8 cellular contexts compared by ENCODE assay signal in genomic region chr6:27161946-27162603, GRCh38.
DNase-seq lines count a peak whose midpoint lies in the region; ATAC-seq, FAIRE-seq and TF ChIP-seq lines count a peak whose summit lies in the region.

No MANE protein-coding gene starts in this region.

- H3K27me3 Mint-ChIP-seq in activated CD4-positive, alpha-beta T cell treated with anti-CD3 and anti-CD28 coated beads, Interleukin-2, amount 10 ng/mL, durations not matched to agents 24 days and 14 days: peaks cover 6% of the 10 kb centered on the region
- H3K27me3 Mint-ChIP-seq in nephron (ENCODE audit: low read depth): peaks cover 9% of the 10 kb centered on the region

- CTCF ChIA-PET in SK-N-SH (lab: Yijun Ruan, JAX) (interaction anchor here (0.5 to 4.3 kb wide), 15 partner anchors 8 to 855 kb away, joined by 3 to 25 read pairs (median 4); no protein-coding TSS in a partner anchor), H1 (lab: Charles Lee; ENCODE audit: partially characterized antibody) (interaction anchor here (0.7 to 3.4 kb wide), 15 partner anchors 11 to 603 kb away, joined by 3 to 11 read pairs (median 3); a partner anchor contains a TSS)

- H3K14ac ChIP-seq in H1 (ENCODE audit: insufficient read length): no peak overlapping the region

- H3K56ac ChIP-seq in H1 (replicated peaks; ENCODE audit: insufficient read length, low read depth, low read length): no peak overlapping the region

- H3K4me1 ChIP-seq in SK-N-SH (ENCODE audit: control insufficient read depth in 1 of 2, insufficient read depth in 2 of 2, low read depth in 1 of 2, low read length in 1 of 2) (no peaks in the 10 kb centered on the region; a peak in 1 of 4 replicates), H1 (replicated peaks in 1 of 4; ENCODE audit: control insufficient read depth in 3 of 4, insufficient read depth in 4 of 4, low read length in 3 of 4) (peaks cover 2 to 11% (median 7%) of the 10 kb centered on the region in 4 experiments; a peak in 5 of 7 replicates)

- no peak overlapping the region for H3K23ac ChIP-seq in H1 (ENCODE audit: insufficient read length)

- H2BK15ac ChIP-seq in H1 (ENCODE audit: low read length): no peak overlapping the region

- H4K5ac ChIP-seq in H1 (ENCODE audit: insufficient read length, low read depth, low read length): no peak overlapping the region

- POLR2A ChIA-PET in SK-N-SH (lab: Yijun Ruan, JAX): no interaction called here
- POLR2A ChIA-PET in H1 (lab: Charles Lee; ENCODE audit: partially characterized antibody): interaction anchor here (1.5 to 5.4 kb wide), 4 partner anchors 15 to 646 kb away, joined by 4 to 26 read pairs (median 6); a partner anchor contains a TSS

- no peaks in the 10 kb centered on the region for H3K27me3 ChIP-seq in SK-N-SH (ENCODE audit: insufficient read depth)
- no peaks in the 10 kb centered on the region for H3K27me3 ChIP-seq in H1 (replicated peaks in 1 of 4; ENCODE audit: control insufficient read depth in 3 of 4, extremely low read depth in 1 of 4, insufficient read depth in 3 of 4, low read length in 3 of 4)

- H4K91ac ChIP-seq in H1 (replicated peaks; ENCODE audit: insufficient read length, low read length): no peak overlapping the region

- H4K20me1 ChIP-seq in SK-N-SH (ENCODE audit: insufficient read depth): no peaks in the 10 kb centered on the region
- H4K20me1 ChIP-seq in H1 (replicated peaks in 1 of 2; ENCODE audit: control insufficient read depth in 1 of 2, insufficient read depth in 2 of 2, low read length in 2 of 2): no peaks in the 10 kb centered on the region

- H3K4me3 ChIP-seq in SK-N-SH (ENCODE audit: low read depth in 2 of 2, low read length in 1 of 2) (no peak overlapping the region; a peak in 1 of 4 replicates), H1 (ENCODE audit: extremely low read depth in 1 of 4, insufficient read depth in 2 of 4, low read depth in 3 of 4, low read length in 4 of 4) (peak overlapping the region in 1 of 4 experiments; percentile 40; a peak in 1 of 8 replicates)

- no peak for FAIRE-seq in H1 (lab: Jason Lieb, UNC)

- intact Hi-C loops in activated CD4-positive, alpha-beta T cell treated with anti-CD3 and anti-CD28 coated beads, Interleukin-2, amount 10 ng/mL, durations not matched to agents 24 days and 14 days (cut with micrococcal nuclease): no loop called here

- H2BK5ac ChIP-seq in H1 (ENCODE audit: low read depth, low read length): no peak overlapping the region

- H3K36me3 ChIP-seq in SK-N-SH (replicated peaks in 1 of 2; ENCODE audit: control insufficient read depth in 1 of 2, insufficient read depth in 2 of 2, low read length in 1 of 2): no peaks in the 10 kb centered on the region
- no peaks in the 10 kb centered on the region for H3K36me3 ChIP-seq in H1 (ENCODE audit: control insufficient read depth in 2 of 4, insufficient read depth in 4 of 4, low read length in 3 of 4)

- H3K79me2 ChIP-seq in SK-N-SH (ENCODE audit: insufficient read depth): no peaks in the 10 kb centered on the region
- no peaks in the 10 kb centered on the region for H3K79me2 ChIP-seq in H1 (ENCODE audit: control insufficient read depth in 1 of 2, insufficient read depth in 2 of 2, low read length in 2 of 2)

- no peak overlapping the region for H2AK5ac ChIP-seq in H1 (ENCODE audit: low read depth, low read length)

- WGBS in SK-N-SH (ENCODE audit: low lambda C conversion rate): 4% methylated on average over 9 of the region's 9 CpGs
- 20% methylated on average over 9 of the region's 9 CpGs; no CpG with 5 or more reads in 1 of the 2 experiments for WGBS in H1 (ENCODE audit: extremely low coverage in 1 of 2, insufficient coverage in 1 of 2, insufficient read length in 1 of 2, insufficient replicate concordance in 2 of 2, low coverage in 1 of 2, low lambda C conversion rate in 2 of 2, missing lambda C conversion rate in 1 of 2), 2 experiments

- H2AFZ ChIP-seq in SK-N-SH (ENCODE audit: low read depth) (no peak overlapping the region), H1 (ENCODE audit: low read length) (no peak overlapping the region)

- H3K79me1 ChIP-seq in H1 (ENCODE audit: low read depth, low read length): no peaks in the 10 kb centered on the region

- no peak for DNase-seq in activated CD4-positive, alpha-beta T cell treated with anti-CD3 and anti-CD28 coated beads, Interleukin-2, amount 10 ng/mL, durations not matched to agents 24 days and 14 days
- no peak for DNase-seq in activated CD4-positive, alpha-beta T cell treated with anti-CD3 and anti-CD28 coated beads for 4 hours
- peak; percentile 72 for DNase-seq in LHCN-M2 (ENCODE audit: low read depth)
- DNase-seq in SK-N-SH: peak; percentile 34
- peak in 1 of 2 experiments; percentile 62 for DNase-seq in H1 (ENCODE audit: low read depth in 1 of 2, low spot score in 2 of 2)

- no peaks in the 10 kb centered on the region for H3K9me3 ChIP-seq in SK-N-SH
- no peaks in the 10 kb centered on the region for H3K9me3 ChIP-seq in H1 (ENCODE audit: insufficient read depth in 2 of 2, low read depth in 1 of 2, low read length in 1 of 2)

- H4K8ac ChIP-seq in H1 (ENCODE audit: extremely low read depth, insufficient read depth, low read length): no peak overlapping the region

- H2BK120ac ChIP-seq in H1 (replicated peaks; ENCODE audit: low read depth, low read length): no peak overlapping the region

- H3K36me3 Mint-ChIP-seq in activated CD4-positive, alpha-beta T cell treated with anti-CD3 and anti-CD28 coated beads, Interleukin-2, amount 10 ng/mL, durations not matched to agents 24 days and 14 days (ENCODE audit: low read depth): no peaks in the 10 kb centered on the region
- no peaks in the 10 kb centered on the region for H3K36me3 Mint-ChIP-seq in nephron (ENCODE audit: low read depth)

- H3K9me3 Mint-ChIP-seq in activated CD4-positive, alpha-beta T cell treated with anti-CD3 and anti-CD28 coated beads, Interleukin-2, amount 10 ng/mL, durations not matched to agents 24 days and 14 days: peaks cover 6% of the 10 kb centered on the region
- H3K9me3 Mint-ChIP-seq in nephron: no peaks in the 10 kb centered on the region

- no peak overlapping the region for H2BK12ac ChIP-seq in H1 (ENCODE audit: low read depth, low read length)

- peaks cover 5% of the 10 kb centered on the region for H3F3A ChIP-seq in SK-N-SH (replicated peaks; ENCODE audit: insufficient read depth)

- H3K27ac ChIP-seq in SK-N-SH (ENCODE audit: low read depth in 2 of 2, low read length in 1 of 2) (no peak overlapping the region), H1 (ENCODE audit: low read depth, low read length) (no peak overlapping the region)

- H3K23me2 ChIP-seq in H1 (ENCODE audit: low read depth, low read length): peaks cover 7% of the 10 kb centered on the region; the same call in 1 of the 2 replicates

- TF ChIP-seq CTCF in SK-N-SH (IDR thresholded peaks at IDR 0.05): peak; percentile 84
- TF ChIP-seq CTCF in H1 (IDR thresholded peaks at IDR 0.05; ENCODE audit: control extremely low read depth in 1 of 3, insufficient read depth in 1 of 3, low read depth in 1 of 3, low read length in 3 of 3): peak in 1 of 3 experiments; percentile 40; a peak in 2 of 4 replicates
- TF ChIP-seq CTCF in nephron (IDR thresholded peaks at IDR 0.05; ENCODE audit: unreplicated experiment in 3 of 3): peak; percentile 66 to 75 (median 69)

- H3K4me3 Mint-ChIP-seq in activated CD4-positive, alpha-beta T cell treated with anti-CD3 and anti-CD28 coated beads, Interleukin-2, amount 10 ng/mL, durations not matched to agents 24 days and 14 days: no peak overlapping the region
- no peak overlapping the region for H3K4me3 Mint-ChIP-seq in nephron

- no peak overlapping the region for H3K4me2 ChIP-seq in SK-N-SH
- H3K4me2 ChIP-seq in H1 (ENCODE audit: insufficient read depth in 1 of 2, low read depth in 2 of 2, low read length in 2 of 2): peak overlapping the region; percentile 44 to 50; a peak in 3 of 4 replicates

- TF ChIP-seq RAD21 in SK-N-SH (IDR thresholded peaks at IDR 0.05; ENCODE audit: low read length) (peak; percentile 71), H1 (IDR thresholded peaks at IDR 0.05 in 1 of 2, conservative IDR thresholded peaks at IDR 0.05 in 1 of 2; ENCODE audit: low read depth in 2 of 2, low read length in 2 of 2) (peak; percentile 48 to 60)

- H2BK20ac ChIP-seq in H1 (ENCODE audit: low read length): no peak overlapping the region

- no peaks in the 10 kb centered on the region for H3K9me2 ChIP-seq in SK-N-SH

- no peak for TF ChIP-seq POLR2A in H1 (IDR thresholded peaks at IDR 0.05; ENCODE audit: control extremely low read depth in 1 of 2, low read depth in 2 of 2, low read length in 2 of 2)

- no peak overlapping the region for H3K18ac ChIP-seq in H1 (ENCODE audit: extremely low read depth, low read length)

- H3K4ac ChIP-seq in H1 (replicated peaks; ENCODE audit: insufficient read length, low read depth, low read length): no peak overlapping the region

- H3K4me1 Mint-ChIP-seq in activated CD4-positive, alpha-beta T cell treated with anti-CD3 and anti-CD28 coated beads, Interleukin-2, amount 10 ng/mL, durations not matched to agents 24 days and 14 days: peaks cover 21% of the 10 kb centered on the region
- peaks cover 8% of the 10 kb centered on the region for H3K4me1 Mint-ChIP-seq in nephron

- ATAC-seq in HG02759 (IDR thresholded peaks at IDR 0.05; ENCODE audit: unreplicated experiment) (no peak), HG03196 (IDR thresholded peaks at IDR 0.05; ENCODE audit: unreplicated experiment) (no peak)

- no peak for TF ChIP-seq EP300 in SK-N-SH (IDR thresholded peaks at IDR 0.05; ENCODE audit: borderline replicate concordance in 1 of 2, low read depth in 1 of 2, low read length in 1 of 2)
- no peak for TF ChIP-seq EP300 in H1 (IDR thresholded peaks at IDR 0.05; ENCODE audit: borderline replicate concordance in 1 of 2, low read depth in 2 of 2, low read length in 2 of 2)

- peak overlapping the region; percentile 35 for H3K27ac Mint-ChIP-seq in activated CD4-positive, alpha-beta T cell treated with anti-CD3 and anti-CD28 coated beads, Interleukin-2, amount 10 ng/mL, durations not matched to agents 24 days and 14 days
- no peak overlapping the region for H3K27ac Mint-ChIP-seq in nephron

- no peak overlapping the region for H3K9ac ChIP-seq in SK-N-SH
- no peak overlapping the region for H3K9ac ChIP-seq in H1 (replicated peaks in 1 of 4; ENCODE audit: extremely low read depth in 1 of 4, low read depth in 3 of 4, low read length in 3 of 4)

TF ChIP-seq in SK-N-SH, 30 proteins besides CTCF, POLR2A, EP300 and RAD21 (continues in another document):
- TF ChIP-seq POLR2AphosphoS5 (IDR thresholded peaks at IDR 0.05; ENCODE audit: low read depth, low read length) (no peak), TCF12 (IDR thresholded peaks at IDR 0.05) (0 out of 2 replicates have a peak, but pooled peaks have one; percentile 13), GATA2 (CRISPR knock-in tag; IDR thresholded peaks at IDR 0.05) (no peak)

TF ChIP-seq in H1, 55 proteins besides CTCF, POLR2A, EP300 and RAD21 (continues in another document):
- TF ChIP-seq SP2 (IDR thresholded peaks at IDR 0.05; ENCODE audit: low read length): no peak
- no peak; the same call in 1 of the 2 replicates for TF ChIP-seq KDM5A (IDR thresholded peaks at IDR 0.05; ENCODE audit: low read length)
- 0 out of 2 replicates have a peak, but pooled peaks have one; percentile 15 for TF ChIP-seq CEBPB (IDR thresholded peaks at IDR 0.05; ENCODE audit: low read depth, low read length)
- TF ChIP-seq TBP (IDR thresholded peaks at IDR 0.05; ENCODE audit: low read depth, low read length): peak; percentile 99
- no peak for TF ChIP-seq JUN (IDR thresholded peaks at IDR 0.05; ENCODE audit: low read depth, low read length)
- no peak for TF ChIP-seq CHD1 (IDR thresholded peaks at IDR 0.05; ENCODE audit: low read depth, low read length)

Comparison
In these comparisons a context has a peak if more than half of its experiments do, and no peak if none do; other contexts are left out.
1. DNase-seq: peak in LHCN-M2 (single experiment) and SK-N-SH (single experiment); none in activated CD4-positive, alpha-beta T cell treated with anti-CD3 and anti-CD28 coated beads, Interleukin-2, amount 10 ng/mL, durations not matched to agents 24 days and 14 days (single experiment) and activated CD4-positive, alpha-beta T cell treated with anti-CD3 and anti-CD28 coated beads for 4 hours (0 of 2).